Comparison of ENCODE assay signal across 22 cellular contexts in genomic region chr9:2506310-2506709, GRCh38.
DNase-seq lines count a peak whose midpoint lies in the region; ATAC-seq and TF ChIP-seq lines count a peak whose summit lies in the region.
"Had no signal": no experiment of that assay in that cellular context is flagged by ENCODE, and none has a peak within 500 bp of the region (broad histone marks: within the 10 kb centered on the region; RNA-seq: fewer than 3 reads in every experiment).

No MANE protein-coding gene starts in this region.

- 32 to 35% methylated on average over 3 of the region's 3 CpGs for WGBS in thyroid gland, 2 donors

- TF ChIP-seq CTCF in right atrium auricular region (IDR thresholded peaks at IDR 0.05) (no peak), thyroid gland (IDR thresholded peaks at IDR 0.05) (no peak), foreskin fibroblast (IDR thresholded peaks at IDR 0.05; ENCODE audit: low read depth, low read length) (no peak)

- intact Hi-C loops in Right ventricle myocardium superior (cut with DNase I) = no loop called here
- intact Hi-C loops in thyroid gland (cut with DNase I) = no loop called here

- no peak for TF ChIP-seq POLR2A in thyroid gland (IDR thresholded peaks at IDR 0.05)

- no peaks in the 10 kb centered on the region for H3K27me3 ChIP-seq in right atrium auricular region
- no peaks in the 10 kb centered on the region for H3K27me3 ChIP-seq in H7 (ENCODE audit: control insufficient read depth, insufficient read depth, low read length)
- no peaks in the 10 kb centered on the region for H3K27me3 ChIP-seq in thyroid gland
- H3K27me3 ChIP-seq: BLaER1 treated with 17β-estradiol and CSF1 and Interleukin-3, amounts not matched to agents 10 nM and 100 nM had no signal

- H3K4me3 ChIP-seq in right atrium auricular region = no peak overlapping the region
- no peak overlapping the region for H3K4me3 ChIP-seq in H7 (ENCODE audit: insufficient read depth, low read depth, low read length)
- no peak overlapping the region for H3K4me3 ChIP-seq in thyroid gland (replicated peaks in 1 of 3)
- no peak overlapping the region for H3K4me3 ChIP-seq in foreskin fibroblast (ENCODE audit: low read depth in 1 of 2, low read length in 2 of 2)
- H3K4me3 ChIP-seq: BLaER1 treated with 17β-estradiol and CSF1 and Interleukin-3, amounts not matched to agents 10 nM and 100 nM; K562; SK-N-MC had no signal

- H3K9me3 ChIP-seq in right atrium auricular region (no peaks in the 10 kb centered on the region), thyroid gland (no peaks in the 10 kb centered on the region)

- no peaks in the 10 kb centered on the region for H3K36me3 ChIP-seq in right atrium auricular region
- H3K36me3 ChIP-seq in H7 (replicated peaks; ENCODE audit: control insufficient read depth, insufficient read depth, low read length) = no peaks in the 10 kb centered on the region
- H3K36me3 ChIP-seq in thyroid gland = no peaks in the 10 kb centered on the region

- DNase-seq in Right ventricle myocardium superior (no peak), right atrium auricular region (ENCODE audit: low spot score) (no peak), H7 (peak; percentile 11), islet precursor cell (peak; percentile 66), thyroid gland (peak; percentile 45 to 60), NCI-H1048 (lab: John Stamatoyannopoulos, UW) (no peak), foreskin fibroblast (no peak)
- DNase-seq: CD4-positive, alpha-beta T cell; Kasumi-1; NCI-H1105; NCI-H1436 treated with DMSO at 0.1 percent for 48 hours; NCI-H187 treated with DMSO at 0.1 percent for 48 hours; NCI-H2171 treated with DMSO at 0.1 percent for 48 hours; NCI-H524; NCI-H774; SIG-M5 had no signal

- no peaks in the 10 kb centered on the region for H3K4me1 ChIP-seq in right atrium auricular region
- H3K4me1 ChIP-seq in thyroid gland = peaks cover 15 to 19% of the 10 kb centered on the region in 2 donors
- H3K4me1 ChIP-seq: BLaER1 treated with 17β-estradiol and CSF1 and Interleukin-3, amounts not matched to agents 10 nM and 100 nM had no signal

- ATAC-seq in Right ventricle myocardium superior (ENCODE audit: poor library complexity) = peak; percentile 74
- ATAC-seq: HepG2, K562, Panc1 had no signal

- H3K27ac ChIP-seq in right atrium auricular region (no peak overlapping the region), thyroid gland (peak overlapping the region in 1 of 3 donors; percentile 2)
- H3K27ac ChIP-seq: BLaER1 treated with 17β-estradiol and CSF1 and Interleukin-3, amounts not matched to agents 10 nM and 100 nM; RWPE1; SK-N-MC had no signal

Comparison
In these comparisons a context has a peak if more than half of its experiments do, and no peak if none do; other contexts are left out.
1. DNase-seq: peak in H7 (single experiment), islet precursor cell (single experiment) and thyroid gland (2 of 2); none in Right ventricle myocardium superior (single experiment), right atrium auricular region (single experiment), NCI-H1048 (single experiment) and foreskin fibroblast (0 of 2).